8 cellular contexts compared by ENCODE assay signal in the genomic region with DNA sequence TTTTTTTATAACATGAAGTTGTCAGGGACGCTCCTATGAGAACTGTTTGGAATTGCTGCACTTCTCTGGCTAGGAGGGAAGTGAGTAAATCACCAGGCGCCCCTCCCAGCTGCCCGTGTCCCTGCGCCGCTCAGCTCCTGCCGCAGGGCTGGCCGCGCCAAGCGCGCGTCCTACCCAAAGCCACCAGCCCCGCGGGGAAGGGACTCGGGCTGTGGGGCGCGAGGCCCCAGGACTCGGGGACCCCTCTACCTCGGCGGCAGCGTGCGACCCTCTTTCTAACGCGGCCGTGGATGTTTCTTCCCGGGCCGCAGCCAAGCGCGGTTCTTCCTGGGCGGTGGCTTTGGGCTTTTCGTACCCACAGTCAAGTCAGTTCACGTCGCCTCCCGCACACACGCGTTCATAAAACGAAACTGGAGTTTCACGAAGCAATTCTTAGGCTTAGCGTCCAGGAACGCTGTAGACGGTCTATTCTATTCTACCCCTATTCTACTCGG. TPM values are rescaled to one million over a fixed set of nuclear protein-coding genes. Genes with fewer than 3 reads are reported as not detected.
DNase-seq lines count a peak whose midpoint lies in the region; ATAC-seq and TF ChIP-seq lines count a peak whose summit lies in the region.

No MANE protein-coding gene starts in this region.

- no peaks in the 10 kb centered on the region for H3K9me3 Mint-ChIP-seq in activated B cell treated with CpG ODN at 0.5 μM for 24 hours

- no peaks in the 10 kb centered on the region for H3K4me1 ChIP-seq in parathyroid adenoma

- peaks cover 67% of the 10 kb centered on the region for H3K27me3 Mint-ChIP-seq in activated B cell treated with CpG ODN at 0.5 μM for 24 hours

- H3K36me3 ChIP-seq in parathyroid adenoma (ENCODE audit: control insufficient read depth, insufficient read depth, low read length), result no peaks in the 10 kb centered on the region

- no peak overlapping the region for H3K9ac ChIP-seq in parathyroid adenoma

- peak overlapping the region; percentile 35 for H3K4me3 ChIP-seq in parathyroid adenoma (ENCODE audit: low read depth, low read length)

- H3K4me3 Mint-ChIP-seq in activated B cell treated with CpG ODN at 0.5 μM for 24 hours, result peak overlapping the region; percentile 78

- no peak overlapping the region for H3K27ac Mint-ChIP-seq in activated B cell treated with CpG ODN at 0.5 μM for 24 hours

- ATAC-seq in GM21619 (IDR thresholded peaks at IDR 0.05; ENCODE audit: unreplicated experiment) (peak; percentile 28), activated B cell treated with CpG ODN at 0.5 μM for 24 hours (ENCODE audit: low read depth) (peak; percentile 53), Right ventricle myocardium superior (ENCODE audit: poor library complexity) (peak; percentile 75), HG02840 (IDR thresholded peaks at IDR 0.05; ENCODE audit: low FRiP score, unreplicated experiment) (no peak)

- peak overlapping the region; percentile 36 for H3K27ac ChIP-seq in parathyroid adenoma

- peaks cover 8% of the 10 kb centered on the region for H3K36me3 Mint-ChIP-seq in activated B cell treated with CpG ODN at 0.5 μM for 24 hours (ENCODE audit: low read depth)

- CTCF ChIA-PET in activated B cell treated with CpG ODN at 0.5 μM for 24 hours (lab: Charles Lee), result interaction anchor here (1.2 to 4.5 kb wide), 2 partner anchors 10 to 479 kb away, joined by 4 to 12 read pairs; no protein-coding TSS in a partner anchor

- TF ChIP-seq CTCF in activated B cell treated with CpG ODN at 0.5 μM for 24 hours (IDR thresholded peaks at IDR 0.05) (no peak), parathyroid adenoma (IDR thresholded peaks at IDR 0.05) (no peak)

- peaks cover 10% of the 10 kb centered on the region for H3K27me3 ChIP-seq in parathyroid adenoma (ENCODE audit: control insufficient read depth, insufficient read depth, low read length)

- H3K79me2 ChIP-seq in parathyroid adenoma, result no peaks in the 10 kb centered on the region

- H3K4me1 Mint-ChIP-seq in activated B cell treated with CpG ODN at 0.5 μM for 24 hours, result peaks cover 17% of the 10 kb centered on the region

- no peak for DNase-seq in activated B cell treated with CpG ODN at 0.5 μM for 24 hours
- DNase-seq in Right ventricle myocardium superior, result no peak
- DNase-seq in DMS53 (lab: John Stamatoyannopoulos, UW), result no peak
- no peak for DNase-seq in HPDE6-E6E7 (ENCODE audit: extremely low spot score)
- no peak for DNase-seq in SIG-M5 treated with dmso at 0.1 percent for 504 hours (lab: John Stamatoyannopoulos, UW; ENCODE audit: unreplicated experiment)

- intact Hi-C loops in activated B cell treated with CpG ODN at 0.5 μM for 24 hours (cut with micrococcal nuclease) (loop anchor here (1.0 to 10.0 kb wide), 5 partner anchors 13 to 1610 kb away; no protein-coding TSS in a partner anchor), Right ventricle myocardium superior (cut with DNase I) (no loop called here)

- no peaks in the 10 kb centered on the region for H3K9me3 ChIP-seq in parathyroid adenoma (ENCODE audit: control insufficient read depth, low read length)

- H2AFZ ChIP-seq in parathyroid adenoma, result peak overlapping the region; percentile 9

- peak overlapping the region; percentile 48 for H3K4me2 ChIP-seq in parathyroid adenoma (ENCODE audit: low read length)

- POLR2A ChIA-PET in activated B cell treated with CpG ODN at 0.5 μM for 24 hours (lab: Charles Lee), result interaction anchor here (0.7 to 3.4 kb wide), 3 partner anchors 10 to 1126 kb away, joined by 3 to 12 read pairs (median 11); partner anchors contain the start of gene MYLK4

RNA-seq across cellular contexts. Expression of gene FOXC1, which starts 15.2 kb away (rescaled TPM):
- total RNA-seq in activated B cell treated with CpG ODN at 0.5 μM for 24 hours (1.00 and 1.1 TPM in 2 replicates), Right ventricle myocardium superior (3.5 TPM)
